8 cellular contexts compared by ENCODE assay signal in genomic region chr1:36304970-36305914, GRCh38. TPM values are rescaled to one million over a fixed set of nuclear protein-coding genes. Genes with fewer than 3 reads are reported as not detected.
A peak's percentile ranks its signal among the peaks of the same experiment; 100 is the strongest.
DNase-seq lines count a peak whose midpoint lies in the region; ATAC-seq, FAIRE-seq and TF ChIP-seq lines count a peak whose summit lies in the region.

No MANE protein-coding gene starts in this region.

- peaks cover 62% of the 10 kb centered on the region for H3K4me1 Mint-ChIP-seq in activated T-cell treated with anti-CD3 and anti-CD28 coated beads, Interleukin-2, amount 50 U/mL, for 72 hours (ENCODE audit: low read depth)
- peaks cover 42% of the 10 kb centered on the region for H3K4me1 Mint-ChIP-seq in stimulated activated memory B cell treated with anti-CD40 and anti-IgM and Interleukin-4, amounts not matched to agents 10 μg/mL and 1 μg/mL and 100 μg/mL, for 72 hours

- no peaks in the 10 kb centered on the region for H3K27me3 ChIP-seq in IMR-90 (ENCODE audit: control insufficient read depth, insufficient read depth, low read length)
- no peaks in the 10 kb centered on the region for H3K27me3 ChIP-seq in pancreas
- no peaks in the 10 kb centered on the region for H3K27me3 ChIP-seq in HAP-1 (ENCODE audit: low read depth)

- CTCF ChIA-PET in IMR-90 (lab: Yijun Ruan, JAX), result no interaction called here

- POLR2A ChIA-PET in IMR-90 (lab: Charles Lee; ENCODE audit: unreplicated experiment), result no interaction called here

- DNase-seq in IMR-90, result no peak
- peak; percentile 56 to 72 for DNase-seq in activated T-cell treated with anti-CD3 and anti-CD28 coated beads, Interleukin-2, amount 50 U/mL, for 72 hours
- peak; percentile 39 for DNase-seq in kidney tubule cell (ENCODE audit: low spot score)
- DNase-seq in pancreas, result no peak
- no peak for DNase-seq in HAP-1 (ENCODE audit: low spot score in 2 of 2)

- ATAC-seq in IMR-90 (ENCODE audit: low read depth) (no peak), GM18873 (IDR thresholded peaks at IDR 0.05; ENCODE audit: low FRiP score, unreplicated experiment) (no peak), HG02759 (IDR thresholded peaks at IDR 0.05; ENCODE audit: unreplicated experiment) (no peak), pancreas (no peak)
- peak; percentile 18 to 44 for ATAC-seq in activated T-cell treated with anti-CD3 and anti-CD28 coated beads, Interleukin-2, amount 50 U/mL, for 72 hours (replicated peaks in 1 of 2)
- no peak for ATAC-seq in stimulated activated memory B cell treated with anti-CD40 and anti-IgM and Interleukin-4, amounts not matched to agents 10 μg/mL and 1 μg/mL and 100 μg/mL, for 72 hours

- no peak overlapping the region for H3K18ac ChIP-seq in IMR-90 (ENCODE audit: low read depth, low read length)

- no peak overlapping the region for H2BK120ac ChIP-seq in IMR-90 (ENCODE audit: low read depth, low read length)

- peak overlapping the region; percentile 55; the same call in 1 of the 2 replicates for H3K23ac ChIP-seq in IMR-90 (ENCODE audit: low read depth, low read length)

- peaks cover 24 to 62% of the 10 kb centered on the region in 2 experiments; a peak in 3 of 4 replicates for H3K79me1 ChIP-seq in IMR-90 (ENCODE audit: low read depth in 1 of 2, low read length in 2 of 2)

- no peak overlapping the region for H3K27ac ChIP-seq in IMR-90 (ENCODE audit: insufficient read depth, low read length)
- no peak overlapping the region for H3K27ac ChIP-seq in pancreas

- H3K9me3 ChIP-seq in IMR-90 (ENCODE audit: control insufficient read depth, insufficient read depth, low read length), result no peaks in the 10 kb centered on the region
- H3K9me3 ChIP-seq in pancreas, result no peaks in the 10 kb centered on the region
- H3K9me3 ChIP-seq in HAP-1, result no peaks in the 10 kb centered on the region

- dilution Hi-C loops in IMR-90 (cut with HindIII; ENCODE audit: low sequenced_read_pairs, unreplicated experiment), result no loop called here

- peak overlapping the region; percentile 23 for H2AK9ac ChIP-seq in IMR-90 (replicated peaks; ENCODE audit: low read depth, low read length, poor library complexity)

- H3K56ac ChIP-seq in IMR-90 (ENCODE audit: extremely low read depth, insufficient read depth, low read length), result no peak overlapping the region

- TF ChIP-seq CTCF in IMR-90 (conservative IDR thresholded peaks at IDR 0.05; ENCODE audit: low read depth, low read length), result no peak
- TF ChIP-seq CTCF in pancreas (IDR thresholded peaks at IDR 0.05), result no peak

- no peak overlapping the region for H2BK5ac ChIP-seq in IMR-90 (ENCODE audit: low read depth, low read length, poor library complexity, severe bottlenecking)

- H3K4me3 ChIP-seq in IMR-90 (ENCODE audit: insufficient read depth, low read depth, low read length) (no peak overlapping the region), pancreas (no peak overlapping the region), HAP-1 (no peak overlapping the region)

- 37% methylated on average over 2 of the region's 10 CpGs; no CpG with 5 or more reads in 1 of the 2 experiments for WGBS in IMR-90 (ENCODE audit: extremely low coverage in 2 of 2, insufficient read length in 1 of 2), 2 experiments
- WGBS in pancreas, 2 donors, result 83 to 86% methylated on average over 10 of the region's 10 CpGs

- BruUV-seq in IMR-90 (replicated peaks; lab: Mats Ljungman, UMichigan), result no TSS peak

- no peak for FAIRE-seq in pancreas (lab: Jason Lieb, UNC)

- no peaks in the 10 kb centered on the region for H3K9me3 Mint-ChIP-seq in activated T-cell treated with anti-CD3 and anti-CD28 coated beads, Interleukin-2, amount 50 U/mL, for 72 hours
- H3K9me3 Mint-ChIP-seq in stimulated activated memory B cell treated with anti-CD40 and anti-IgM and Interleukin-4, amounts not matched to agents 10 μg/mL and 1 μg/mL and 100 μg/mL, for 72 hours, result no peaks in the 10 kb centered on the region

- H3K4me3 Mint-ChIP-seq in activated T-cell treated with anti-CD3 and anti-CD28 coated beads, Interleukin-2, amount 50 U/mL, for 72 hours, result peak overlapping the region; percentile 94 to 100
- H3K4me3 Mint-ChIP-seq in stimulated activated memory B cell treated with anti-CD40 and anti-IgM and Interleukin-4, amounts not matched to agents 10 μg/mL and 1 μg/mL and 100 μg/mL, for 72 hours, result peak overlapping the region; percentile 95

- peaks cover 10% of the 10 kb centered on the region; the same call in 1 of the 2 replicates for H4K20me1 ChIP-seq in IMR-90 (ENCODE audit: insufficient read depth, low read length)

- H3K4ac ChIP-seq in IMR-90 (ENCODE audit: low read depth, low read length), result no peak overlapping the region

- H3K27me3 Mint-ChIP-seq in activated T-cell treated with anti-CD3 and anti-CD28 coated beads, Interleukin-2, amount 50 U/mL, for 72 hours (ENCODE audit: low read depth), result no peaks in the 10 kb centered on the region
- H3K27me3 Mint-ChIP-seq in stimulated activated memory B cell treated with anti-CD40 and anti-IgM and Interleukin-4, amounts not matched to agents 10 μg/mL and 1 μg/mL and 100 μg/mL, for 72 hours, result no peaks in the 10 kb centered on the region

- no peak overlapping the region for H3K14ac ChIP-seq in IMR-90 (replicated peaks; ENCODE audit: low read depth, low read length)

- no peak overlapping the region for H4K5ac ChIP-seq in IMR-90 (ENCODE audit: low read depth, low read length)

- peaks cover 8% of the 10 kb centered on the region for H3K4me1 ChIP-seq in IMR-90 (ENCODE audit: control insufficient read depth, insufficient read depth, low read length)
- peaks cover 0 to 7% (median 0%) of the 10 kb centered on the region in 3 donors for H3K4me1 ChIP-seq in pancreas
- H3K4me1 ChIP-seq in HAP-1, result peaks cover 10% of the 10 kb centered on the region; the same call in 1 of the 2 replicates

- H2BK15ac ChIP-seq in IMR-90 (ENCODE audit: low read depth, low read length), result no peak overlapping the region

- TF ChIP-seq RAD21 in IMR-90 (IDR thresholded peaks at IDR 0.05; ENCODE audit: low read length), result no peak

- H2AFZ ChIP-seq in IMR-90 (replicated peaks; ENCODE audit: low read length, poor library complexity), result no peak overlapping the region

- H4K91ac ChIP-seq in IMR-90 (ENCODE audit: insufficient read depth, low read depth, low read length), result no peak overlapping the region

- no peak overlapping the region for H4K8ac ChIP-seq in IMR-90 (ENCODE audit: low read depth in 2 of 2, low read length in 2 of 2)

- H3K9ac ChIP-seq in IMR-90 (ENCODE audit: low read depth, low read length), result no peak overlapping the region

- no peak for TF ChIP-seq POLR2A in IMR-90 (IDR thresholded peaks at IDR 0.05; ENCODE audit: low read depth, low read length)

- H3K36me3 ChIP-seq in IMR-90 (ENCODE audit: control insufficient read depth, insufficient read depth, low read length) (peaks cover 38% of the 10 kb centered on the region), pancreas (peaks cover 0 to 31% (median 20%) of the 10 kb centered on the region in 3 donors), HAP-1 (replicated peaks) (peaks cover 38% of the 10 kb centered on the region)

- in situ Hi-C loops in IMR-90 (cut with MboI; ENCODE audit: low sequenced_read_pairs) (no loop called here), HAP-1 (cut with MboI; ENCODE audit: low sequenced_read_pairs) (no loop called here)

- H2AK5ac ChIP-seq in IMR-90 (ENCODE audit: low read depth, low read length), result no peak overlapping the region

- H3K27ac Mint-ChIP-seq in activated T-cell treated with anti-CD3 and anti-CD28 coated beads, Interleukin-2, amount 50 U/mL, for 72 hours, result peak overlapping the region; percentile 83
- peak overlapping the region; percentile 66 for H3K27ac Mint-ChIP-seq in stimulated activated memory B cell treated with anti-CD40 and anti-IgM and Interleukin-4, amounts not matched to agents 10 μg/mL and 1 μg/mL and 100 μg/mL, for 72 hours

- H3K9me1 ChIP-seq in IMR-90 (ENCODE audit: insufficient read depth, low read length), result peaks cover 14% of the 10 kb centered on the region

- intact Hi-C loops in IMR-90 (cut with micrococcal nuclease), result no loop called here
- intact Hi-C loops in pancreas (cut with DNase I), result no loop called here

- H2BK20ac ChIP-seq in IMR-90 (ENCODE audit: low read depth, low read length), result no peak overlapping the region

- no peak overlapping the region for H3K4me2 ChIP-seq in IMR-90 (ENCODE audit: low read depth, low read length)

- peaks cover 11 to 19% of the 10 kb centered on the region in 2 donors for H3K36me3 Mint-ChIP-seq in activated T-cell treated with anti-CD3 and anti-CD28 coated beads, Interleukin-2, amount 50 U/mL, for 72 hours (ENCODE audit: insufficient read depth in 2 of 2)
- H3K36me3 Mint-ChIP-seq in stimulated activated memory B cell treated with anti-CD40 and anti-IgM and Interleukin-4, amounts not matched to agents 10 μg/mL and 1 μg/mL and 100 μg/mL, for 72 hours, result peaks cover 53% of the 10 kb centered on the region

TF ChIP-seq in IMR-90, 13 proteins besides CTCF, POLR2A, EP300 and RAD21 (continues in another document):
- TF ChIP-seq MXI1 (IDR thresholded peaks at IDR 0.05; ENCODE audit: borderline replicate concordance, low read depth, low read length) (no peak), RFX5 (IDR thresholded peaks at IDR 0.05; ENCODE audit: low read depth, low read length) (no peak), MAZ (IDR thresholded peaks at IDR 0.05; ENCODE audit: borderline replicate concordance, low read depth, low read length) (no peak), ELK1 (IDR thresholded peaks at IDR 0.05; ENCODE audit: borderline replicate concordance, low read depth, low read length) (no peak)

RNA-seq across cellular contexts. Expression of gene SH3D21, which starts 0.9 kb away (rescaled TPM):
- 1.8 and 1.9 TPM in 2 replicates for total RNA-seq in IMR-90 (2012; rRNA removed)
- 11.0 and 11.9 TPM in 2 replicates for polyA plus RNA-seq in IMR-90 (2012; rRNA removed)
- polyA plus RNA-seq in IMR-90 (2012; cell fraction: cytosol; rRNA removed), result 2.6 and 2.9 TPM in 2 replicates
- 65.3 and 92.1 TPM in 2 replicates for polyA plus RNA-seq in IMR-90 (2012; cell fraction: nucleus; rRNA removed; ENCODE audit: low replicate concordance)
- 10 to 100 TPM in 1 of 2 donors, 1 to 10 TPM in 1; 8.1 to 16.3 TPM for total RNA-seq in activated T-cell treated with anti-CD3 and anti-CD28 coated beads, Interleukin-2, amount 50 U/mL, for 72 hours
- 1 to 10 TPM in 2 of 6 donors, under 1 TPM in 4; 0.41 to 1.7 (median 0.58) TPM for total RNA-seq in pancreas
- polyA plus RNA-seq in pancreas, result 1 to 10 TPM; 1.7 to 2.6 TPM

RNA-seq across cellular contexts. Expression of gene EVA1B, which starts 18.2 kb away (rescaled TPM):
- total RNA-seq in IMR-90 (2012; rRNA removed) (49.8 and 63.3 TPM in 2 replicates), pancreas (10 to 100 TPM in 1 of 6 donors, 1 to 10 TPM in 5; 3.3 to 11.4 (median 3.9) TPM)
- polyA plus RNA-seq in IMR-90 (2012; rRNA removed) (64.6 and 147 TPM in 2 replicates), pancreas (10 to 100 TPM; 13.3 to 14.0 TPM)
- 167 and 245 TPM in 2 replicates for polyA plus RNA-seq in IMR-90 (2012; cell fraction: cytosol; rRNA removed)
- 42.8 and 99.5 TPM in 2 replicates for polyA plus RNA-seq in IMR-90 (2012; cell fraction: nucleus; rRNA removed; ENCODE audit: low replicate concordance)
- total RNA-seq in activated T-cell treated with anti-CD3 and anti-CD28 coated beads, Interleukin-2, amount 50 U/mL, for 72 hours, result 1 to 10 TPM; 8.0 to 9.4 TPM

Comparison
In these comparisons a context has a peak if more than half of its experiments do, and no peak if none do; other contexts are left out.
1. ATAC-seq: peak in activated T-cell treated with anti-CD3 and anti-CD28 coated beads, Interleukin-2, amount 50 U/mL, for 72 hours (2 of 2); none in IMR-90 (single experiment), stimulated activated memory B cell treated with anti-CD40 and anti-IgM and Interleukin-4, amounts not matched to agents 10 μg/mL and 1 μg/mL and 100 μg/mL, for 72 hours (single experiment), GM18873 (single experiment), HG02759 (single experiment) and pancreas (0 of 4).
2. DNase-seq: peak in activated T-cell treated with anti-CD3 and anti-CD28 coated beads, Interleukin-2, amount 50 U/mL, for 72 hours (2 of 2) and kidney tubule cell (single experiment); none in IMR-90 (single experiment), pancreas (0 of 6) and HAP-1 (0 of 2).